In genomic region chr4:93960916-93961315, GRCh38 we compare ENCODE assay signal across 25 cellular contexts.
A peak's percentile ranks its signal among the peaks of the same experiment; 100 is the strongest.
DNase-seq lines count a peak whose midpoint lies in the region; ATAC-seq, FAIRE-seq and TF ChIP-seq lines count a peak whose summit lies in the region.
"Had no signal": no experiment of that assay in that cellular context is flagged by ENCODE, and none has a peak within 500 bp of the region (broad histone marks: within the 10 kb centered on the region; RNA-seq: fewer than 3 reads in every experiment).

No MANE protein-coding gene starts in this region.

- H2BK20ac ChIP-seq in H9 (ENCODE audit: low read depth, low read length, poor library complexity, severe bottlenecking) (no peak overlapping the region), H1 (ENCODE audit: low read length) (no peak overlapping the region)

- no peak for ATAC-seq in HG03378 (IDR thresholded peaks at IDR 0.05; ENCODE audit: unreplicated experiment)
- ATAC-seq: CD8-positive, alpha-beta T cell; GM12878 had no signal

- DNase-seq in H9 = peak; percentile 28
- DNase-seq in H1 (ENCODE audit: low read depth in 1 of 2, low spot score in 2 of 2) = no peak
- no peak for DNase-seq in endothelial cell (ENCODE audit: low spot score)
- no peak for DNase-seq in osteoblast (ENCODE audit: insufficient read length, low spot score, missing footprints)
- DNase-seq in activated T-cell treated with anti-CD3 and anti-CD28 coated beads, Interleukin-2, amount 50 U/mL, for 24 hours = no peak
- no peak for DNase-seq in NCI-H2081 (lab: John Stamatoyannopoulos, UW)
- DNase-seq: 8988T; ACHN; BE2C; C1 segment of cervical spinal cord; Caco-2; Calu3; CD4-positive, CD25-positive, alpha-beta regulatory T cell; CD8-positive, alpha-beta T cell; DMS79 treated with DMSO at 0.1 percent for 48 hours; GF-D8 had no signal

- no CpG with 5 or more reads among the region's 3 CpGs for WGBS in H9 (ENCODE audit: extremely low coverage, insufficient read length, low lambda C conversion rate)
- 78% methylated on average over 3 of the region's 3 CpGs; no CpG with 5 or more reads in 1 of the 2 experiments for WGBS in H1 (ENCODE audit: extremely low coverage in 1 of 2, insufficient coverage in 1 of 2, insufficient read length in 1 of 2, insufficient replicate concordance in 2 of 2, low coverage in 1 of 2, low lambda C conversion rate in 2 of 2, missing lambda C conversion rate in 1 of 2), 2 experiments

- H2BK120ac ChIP-seq in H9 (ENCODE audit: low read depth, low read length, poor library complexity, severe bottlenecking) (no peak overlapping the region), H1 (replicated peaks; ENCODE audit: low read depth, low read length) (no peak overlapping the region)

- TF ChIP-seq POLR2A in H1 (IDR thresholded peaks at IDR 0.05; ENCODE audit: control extremely low read depth in 1 of 2, low read depth in 2 of 2, low read length in 2 of 2) = no peak

- H2BK12ac ChIP-seq in H9 (ENCODE audit: insufficient read length, low read depth, low read length) = no peak overlapping the region
- H2BK12ac ChIP-seq in H1 (ENCODE audit: low read depth, low read length) = peak overlapping the region; percentile 30; the same call in 1 of the 2 replicates

- no peak overlapping the region for H3K56ac ChIP-seq in H9 (ENCODE audit: insufficient read length, low read depth, low read length)
- no peak overlapping the region for H3K56ac ChIP-seq in H1 (replicated peaks; ENCODE audit: insufficient read length, low read depth, low read length)

- H3K4me1 ChIP-seq in H9 (ENCODE audit: insufficient read depth, low read length) (peaks cover 2% of the 10 kb centered on the region; the same call in 1 of the 2 replicates), H1 (replicated peaks in 1 of 4; ENCODE audit: control insufficient read depth in 3 of 4, insufficient read depth in 4 of 4, low read length in 3 of 4) (no peaks in the 10 kb centered on the region; a peak in 2 of 7 replicates), osteoblast (ENCODE audit: insufficient read depth, low read length) (no peaks in the 10 kb centered on the region)
- H3K4me1 ChIP-seq: BE2C, BLaER1, Caco-2 had no signal

- H3K14ac ChIP-seq in H9 (ENCODE audit: insufficient read depth, low read length) = no peak overlapping the region
- no peak overlapping the region for H3K14ac ChIP-seq in H1 (ENCODE audit: insufficient read length)

- no peak overlapping the region for H3T11ph ChIP-seq in H9 (ENCODE audit: low read length)

- no peaks in the 10 kb centered on the region for H3K79me2 ChIP-seq in H9 (ENCODE audit: insufficient read depth, low read length)
- H3K79me2 ChIP-seq in H1 (ENCODE audit: control insufficient read depth in 1 of 2, insufficient read depth in 2 of 2, low read length in 2 of 2) = no peaks in the 10 kb centered on the region
- H3K79me2 ChIP-seq in osteoblast (ENCODE audit: insufficient read depth, low read length) = no peaks in the 10 kb centered on the region

- H3K9ac ChIP-seq in H9 (ENCODE audit: extremely low read depth, insufficient read length, low read length) (no peak overlapping the region), H1 (replicated peaks in 1 of 4; ENCODE audit: extremely low read depth in 1 of 4, low read depth in 3 of 4, low read length in 3 of 4) (no peak overlapping the region)
- H3K9ac ChIP-seq: BLaER1 had no signal

- no peak overlapping the region for H3K27ac ChIP-seq in H9 (ENCODE audit: insufficient read length, low read depth, low read length)
- H3K27ac ChIP-seq in H1 (ENCODE audit: low read depth, low read length) = no peak overlapping the region
- H3K27ac ChIP-seq in osteoblast (ENCODE audit: low read depth, low read length) = no peak overlapping the region
- H3K27ac ChIP-seq: BLaER1 had no signal

- H2AK5ac ChIP-seq in H9 (ENCODE audit: insufficient read length, low read length) = no peak overlapping the region
- H2AK5ac ChIP-seq in H1 (ENCODE audit: low read depth, low read length) = no peak overlapping the region

- no peak overlapping the region for H3K4me3 Mint-ChIP-seq in H9
- no peak overlapping the region for H3K4me3 Mint-ChIP-seq in endothelial cell (ENCODE audit: unreplicated experiment)
- no peak overlapping the region for H3K4me3 Mint-ChIP-seq in activated T-cell treated with anti-CD3 and anti-CD28 coated beads, Interleukin-2, amount 50 U/mL, for 24 hours
- H3K4me3 Mint-ChIP-seq: CD14-positive monocyte; CD4-positive, CD25-positive, alpha-beta regulatory T cell; CD8-positive, alpha-beta T cell had no signal

- H3K23me2 ChIP-seq in H9 (ENCODE audit: insufficient read length, low read depth, low read length, poor library complexity, severe bottlenecking) (no peaks in the 10 kb centered on the region), H1 (ENCODE audit: low read depth, low read length) (no peaks in the 10 kb centered on the region)

- no peaks in the 10 kb centered on the region for H3K79me1 ChIP-seq in H9 (ENCODE audit: insufficient read depth, low read depth, low read length, poor library complexity, severe bottlenecking)
- no peaks in the 10 kb centered on the region for H3K79me1 ChIP-seq in H1 (ENCODE audit: low read depth, low read length)

- no peaks in the 10 kb centered on the region for H3K27me3 ChIP-seq in H9 (ENCODE audit: insufficient read depth, low read length)
- H3K27me3 ChIP-seq in H1 (replicated peaks in 1 of 4; ENCODE audit: control insufficient read depth in 3 of 4, extremely low read depth in 1 of 4, insufficient read depth in 3 of 4, low read length in 3 of 4) = no peaks in the 10 kb centered on the region
- no peaks in the 10 kb centered on the region for H3K27me3 ChIP-seq in osteoblast (ENCODE audit: insufficient read depth, low read length)
- H3K27me3 ChIP-seq: BE2C, BLaER1 had no signal

- no peaks in the 10 kb centered on the region for H3K9me3 ChIP-seq in H9 (ENCODE audit: control insufficient read depth, low read depth, low read length)
- H3K9me3 ChIP-seq in H1 (ENCODE audit: insufficient read depth in 2 of 2, low read depth in 1 of 2, low read length in 1 of 2) = no peaks in the 10 kb centered on the region
- H3K9me3 ChIP-seq in osteoblast (ENCODE audit: low read depth, low read length) = no peaks in the 10 kb centered on the region
- H3K9me3 ChIP-seq: BE2C, BLaER1, Caco-2 had no signal

- H2BK15ac ChIP-seq in H9 (ENCODE audit: low read depth, low read length) = no peak overlapping the region
- H2BK15ac ChIP-seq in H1 (ENCODE audit: low read length) = no peak overlapping the region

- FAIRE-seq in H1 (lab: Jason Lieb, UNC) = peak; percentile 13
- FAIRE-seq: A204.1, D721Med, G401.6, GM12878, GM12892, GM18507 had no signal

- CTCF ChIA-PET in H1 (lab: Charles Lee; ENCODE audit: partially characterized antibody) = no interaction called here

- H2BK5ac ChIP-seq in H9 (ENCODE audit: insufficient read length, low read length) = no peak overlapping the region
- peak overlapping the region; percentile 11; the same call in 1 of the 2 replicates for H2BK5ac ChIP-seq in H1 (ENCODE audit: low read depth, low read length)

- H3K23ac ChIP-seq in H9 (ENCODE audit: insufficient read length, low read depth, low read length) (no peak overlapping the region), H1 (ENCODE audit: insufficient read length) (no peak overlapping the region)

- no peak overlapping the region for H4K91ac ChIP-seq in H9 (ENCODE audit: insufficient read length, low read depth, low read length)
- no peak overlapping the region for H4K91ac ChIP-seq in H1 (replicated peaks; ENCODE audit: insufficient read length, low read length)

- TF ChIP-seq RAD21 in H1 (IDR thresholded peaks at IDR 0.05 in 1 of 2, conservative IDR thresholded peaks at IDR 0.05 in 1 of 2; ENCODE audit: low read depth in 2 of 2, low read length in 2 of 2) = no peak

- no peaks in the 10 kb centered on the region for H4K20me1 ChIP-seq in H9 (ENCODE audit: control insufficient read depth, insufficient read depth, insufficient read length)
- no peaks in the 10 kb centered on the region for H4K20me1 ChIP-seq in H1 (replicated peaks in 1 of 2; ENCODE audit: control insufficient read depth in 1 of 2, insufficient read depth in 2 of 2, low read length in 2 of 2)
- H4K20me1 ChIP-seq in osteoblast (ENCODE audit: insufficient read depth, low read length) = no peaks in the 10 kb centered on the region
- H4K20me1 ChIP-seq: BLaER1 had no signal

- H3K4me3 ChIP-seq in H1 (ENCODE audit: extremely low read depth in 1 of 4, insufficient read depth in 2 of 4, low read depth in 3 of 4, low read length in 4 of 4) (no peak overlapping the region), osteoblast (ENCODE audit: insufficient read depth, low read length) (no peak overlapping the region)
- H3K4me3 ChIP-seq: BLaER1, GM12878 had no signal

- H4K5ac ChIP-seq in H9 (ENCODE audit: insufficient read length, low read depth, low read length) = no peak overlapping the region
- no peak overlapping the region for H4K5ac ChIP-seq in H1 (ENCODE audit: insufficient read length, low read depth, low read length)

- H3K27me3 Mint-ChIP-seq in H9 (ENCODE audit: low read depth) (no peaks in the 10 kb centered on the region), endothelial cell (ENCODE audit: unreplicated experiment) (no peaks in the 10 kb centered on the region)
- no peaks in the 10 kb centered on the region for H3K27me3 Mint-ChIP-seq in activated T-cell treated with anti-CD3 and anti-CD28 coated beads, Interleukin-2, amount 50 U/mL, for 24 hours
- H3K27me3 Mint-ChIP-seq: CD4-positive, CD25-positive, alpha-beta regulatory T cell had no signal

- H3K4ac ChIP-seq in H9 (ENCODE audit: low read depth, low read length) (no peak overlapping the region), H1 (replicated peaks; ENCODE audit: insufficient read length, low read depth, low read length) (no peak overlapping the region)

- H3K36me3 ChIP-seq in H1 (ENCODE audit: control insufficient read depth in 2 of 4, insufficient read depth in 4 of 4, low read length in 3 of 4) (no peaks in the 10 kb centered on the region), osteoblast (ENCODE audit: insufficient read depth, low read length) (no peaks in the 10 kb centered on the region)
- H3K36me3 ChIP-seq: BE2C, BLaER1 had no signal

- no peaks in the 10 kb centered on the region for H3K36me3 Mint-ChIP-seq in H9 (ENCODE audit: insufficient read depth in 1 of 3, low read depth in 3 of 3)
- H3K36me3 Mint-ChIP-seq in endothelial cell (ENCODE audit: low read depth, unreplicated experiment) = no peaks in the 10 kb centered on the region
- no peaks in the 10 kb centered on the region for H3K36me3 Mint-ChIP-seq in activated T-cell treated with anti-CD3 and anti-CD28 coated beads, Interleukin-2, amount 50 U/mL, for 24 hours (ENCODE audit: low read depth)
- H3K36me3 Mint-ChIP-seq: CD14-positive monocyte; CD4-positive, CD25-positive, alpha-beta regulatory T cell; CD8-positive, alpha-beta T cell had no signal

- peak overlapping the region; percentile 19 for H4K8ac ChIP-seq in H9 (replicated peaks; ENCODE audit: insufficient read length, low read depth, low read length)
- no peak overlapping the region for H4K8ac ChIP-seq in H1 (ENCODE audit: extremely low read depth, insufficient read depth, low read length)

- H3K27ac Mint-ChIP-seq in H9 (peak overlapping the region; percentile 67 to 89 (median 74)), endothelial cell (ENCODE audit: unreplicated experiment) (peak overlapping the region; percentile 55)
- no peak overlapping the region for H3K27ac Mint-ChIP-seq in activated T-cell treated with anti-CD3 and anti-CD28 coated beads, Interleukin-2, amount 50 U/mL, for 24 hours
- H3K27ac Mint-ChIP-seq: CD14-positive monocyte; CD4-positive, CD25-positive, alpha-beta regulatory T cell; CD8-positive, alpha-beta T cell had no signal

- no peak for TF ChIP-seq EP300 in H1 (IDR thresholded peaks at IDR 0.05; ENCODE audit: borderline replicate concordance in 1 of 2, low read depth in 2 of 2, low read length in 2 of 2)

- no peaks in the 10 kb centered on the region for H3K9me3 Mint-ChIP-seq in H9
- no peaks in the 10 kb centered on the region for H3K9me3 Mint-ChIP-seq in endothelial cell (ENCODE audit: unreplicated experiment)
- H3K9me3 Mint-ChIP-seq in activated T-cell treated with anti-CD3 and anti-CD28 coated beads, Interleukin-2, amount 50 U/mL, for 24 hours = peaks cover 8% of the 10 kb centered on the region

- no peak overlapping the region for H3K4me2 ChIP-seq in H9 (ENCODE audit: insufficient read depth, insufficient read length, low read length)
- no peak overlapping the region for H3K4me2 ChIP-seq in H1 (ENCODE audit: insufficient read depth in 1 of 2, low read depth in 2 of 2, low read length in 2 of 2)
- H3K4me2 ChIP-seq in osteoblast (ENCODE audit: insufficient read depth, low read length) = no peak overlapping the region
- H3K4me2 ChIP-seq: BLaER1 had no signal

- POLR2A ChIA-PET in H1 (lab: Charles Lee; ENCODE audit: partially characterized antibody) = interaction anchor here (1.0 kb wide), 1 partner anchor 17 kb away, joined by 3 read pairs; no protein-coding TSS in a partner anchor

- H3K4me1 Mint-ChIP-seq in H9 (peaks cover 13 to 18% of the 10 kb centered on the region in 2 experiments), endothelial cell (ENCODE audit: unreplicated experiment) (peaks cover 5% of the 10 kb centered on the region)
- H3K4me1 Mint-ChIP-seq in activated T-cell treated with anti-CD3 and anti-CD28 coated beads, Interleukin-2, amount 50 U/mL, for 24 hours (ENCODE audit: low read depth) = no peaks in the 10 kb centered on the region
- H3K4me1 Mint-ChIP-seq: CD14-positive monocyte; CD4-positive, CD25-positive, alpha-beta regulatory T cell had no signal

- no peak overlapping the region for H2AFZ ChIP-seq in H9 (ENCODE audit: low read length)
- peak overlapping the region; percentile 77; the same call in 1 of the 2 replicates for H2AFZ ChIP-seq in H1 (ENCODE audit: low read length)
- no peak overlapping the region for H2AFZ ChIP-seq in osteoblast (ENCODE audit: low read length)

- H3K18ac ChIP-seq in H9 (ENCODE audit: insufficient read length, low read depth, low read length) (no peak overlapping the region), H1 (ENCODE audit: extremely low read depth, low read length) (no peak overlapping the region)

- TF ChIP-seq CTCF in H9 (conservative IDR thresholded peaks at IDR 0.05) (no peak), H1 (IDR thresholded peaks at IDR 0.05; ENCODE audit: control extremely low read depth in 1 of 3, insufficient read depth in 1 of 3, low read depth in 1 of 3, low read length in 3 of 3) (no peak), endothelial cell (IDR thresholded peaks at IDR 0.05; ENCODE audit: unreplicated experiment) (no peak), osteoblast (IDR thresholded peaks at IDR 0.05; ENCODE audit: extremely low read depth, low read depth, low read length) (no peak)
